In the genomic region with DNA sequence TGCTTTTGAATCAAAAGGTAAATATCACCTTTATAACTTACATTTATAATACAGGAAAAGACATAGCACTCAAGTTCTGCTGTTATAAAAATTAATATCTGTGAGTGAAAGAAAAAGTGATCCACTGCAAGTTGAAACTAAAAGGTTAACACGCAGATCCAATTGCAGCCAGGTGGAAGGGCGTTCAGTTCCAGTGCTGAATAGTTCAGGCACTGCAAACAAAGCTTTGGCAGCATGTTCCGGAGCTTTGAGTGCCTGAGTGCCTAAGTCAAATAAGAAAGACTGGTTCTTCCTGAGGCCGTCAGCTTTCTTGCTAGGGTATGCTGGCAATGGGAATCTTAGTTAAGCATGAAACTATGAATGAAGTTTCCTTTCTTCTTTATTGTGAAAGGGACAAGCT, we compare ENCODE assay signal across 19 cellular contexts.
A peak's percentile ranks its signal among the peaks of the same experiment; 100 is the strongest.
DNase-seq lines count a peak whose midpoint lies in the region; ATAC-seq and TF ChIP-seq lines count a peak whose summit lies in the region.
"Had no signal": no experiment of that assay in that cellular context is flagged by ENCODE, and none has a peak within 500 bp of the region (broad histone marks: within the 10 kb centered on the region; RNA-seq: fewer than 3 reads in every experiment).

No MANE protein-coding gene starts in this region.

- intact Hi-C loops in stomach (cut with DNase I; ENCODE audit: low total_unique reads): no loop called here

- H3K4me1 ChIP-seq in endocrine pancreas (ENCODE audit: control insufficient read depth, insufficient read depth, low read length) (peaks cover 16% of the 10 kb centered on the region), stomach (peaks cover 3 to 5% (median 4%) of the 10 kb centered on the region in 4 donors)
- H3K4me1 ChIP-seq: uterus had no signal

- TF ChIP-seq CTCF in stomach (IDR thresholded peaks at IDR 0.05): no peak

- H3K36me3 ChIP-seq in endocrine pancreas (ENCODE audit: control insufficient read depth, insufficient read depth, low read length): no peaks in the 10 kb centered on the region
- H3K36me3 ChIP-seq in stomach: peaks cover 12 to 32% (median 20%) of the 10 kb centered on the region in 4 donors
- H3K36me3 ChIP-seq: uterus had no signal

- H3K27ac ChIP-seq in stomach (peak overlapping the region in 4 of 5 donors; percentile 34 to 78 (median 45)), caudate nucleus (ENCODE audit: low read depth, low read length) (no peak overlapping the region)
- H3K27ac ChIP-seq: uterus had no signal

- TF ChIP-seq EP300 in stomach (IDR thresholded peaks at IDR 0.05): no peak

- no peak overlapping the region for H3K9ac ChIP-seq in endocrine pancreas (ENCODE audit: control insufficient read depth, insufficient read depth, low read length)

- DNase-seq in SIG-M5 treated with dmso at 0.1 percent for 504 hours (lab: John Stamatoyannopoulos, UW; ENCODE audit: unreplicated experiment): peak; percentile 12
- DNase-seq in SIG-M5 (lab: John Stamatoyannopoulos, UW): no peak
- peak; percentile 44 for DNase-seq in NCI-H2107 treated with DMSO at 0.1 percent for 48 hours (lab: John Stamatoyannopoulos, UW; ENCODE audit: unreplicated experiment)
- DNase-seq in stomach: peak; percentile 85
- DNase-seq in caudate nucleus (lab: John Stamatoyannopoulos, UW): no peak
- DNase-seq in T-helper 9 cell: no peak
- DNase-seq: activated CD4-positive, alpha-beta T cell treated with anti-CD3 and anti-CD28 coated beads, Interleukin-2, amount 10 ng/mL, durations not matched to agents 24 days and 14 days; activated naive CD4-positive, alpha-beta T cell treated with anti-CD3 and anti-CD28 coated beads, Interleukin-2, amount 50 U/mL, for 16 hours; activated T-cell treated with anti-CD3 and anti-CD28 coated beads for 4 hours; CD4-positive, alpha-beta T cell; cortex of kidney; mesenchymal stem cell; NCI-H146; stimulated activated CD4-positive, alpha-beta T cell treated with anti-CD3 and anti-CD28 coated beads, Interleukin-15, amount 100 ng/mL, for 24 hours; stimulated activated naive CD4-positive, alpha-beta T cell treated with Interleukin-2 at 50 U/mL for 16 hours; T-helper 17 cell; uterus had no signal

- no peak for TF ChIP-seq POLR2A in stomach (IDR thresholded peaks at IDR 0.05)

- H3K9me3 ChIP-seq in endocrine pancreas (ENCODE audit: control insufficient read depth, low read length) (no peaks in the 10 kb centered on the region), stomach (peaks cover 0 to 3% (median 0%) of the 10 kb centered on the region in 4 donors)
- H3K9me3 ChIP-seq: uterus had no signal

- H3K4me3 ChIP-seq in endocrine pancreas (ENCODE audit: control insufficient read depth, insufficient read depth, low read length) (peak overlapping the region; percentile 66), stomach (no peak overlapping the region)
- H3K4me3 ChIP-seq: uterus had no signal

- H3K27me3 ChIP-seq in endocrine pancreas (ENCODE audit: control insufficient read depth, insufficient read depth, low read length): no peaks in the 10 kb centered on the region
- no peaks in the 10 kb centered on the region for H3K27me3 ChIP-seq in stomach
- H3K27me3 ChIP-seq: uterus had no signal

- WGBS in stomach, 5 donors: 27 to 57% (median 40%) methylated on average over 4 of the region's 4 CpGs

- ATAC-seq in HG03565 (IDR thresholded peaks at IDR 0.05; ENCODE audit: unreplicated experiment): no peak
- ATAC-seq: T-helper 17 cell had no signal

Comparison
In these comparisons a context has a peak if more than half of its experiments do, and no peak if none do; other contexts are left out.
1. DNase-seq: peak in SIG-M5 treated with dmso at 0.1 percent for 504 hours (single experiment), NCI-H2107 treated with DMSO at 0.1 percent for 48 hours (single experiment) and stomach (single experiment); none in SIG-M5 (single experiment), caudate nucleus (0 of 61) and T-helper 9 cell (single experiment).